In the genomic region with DNA sequence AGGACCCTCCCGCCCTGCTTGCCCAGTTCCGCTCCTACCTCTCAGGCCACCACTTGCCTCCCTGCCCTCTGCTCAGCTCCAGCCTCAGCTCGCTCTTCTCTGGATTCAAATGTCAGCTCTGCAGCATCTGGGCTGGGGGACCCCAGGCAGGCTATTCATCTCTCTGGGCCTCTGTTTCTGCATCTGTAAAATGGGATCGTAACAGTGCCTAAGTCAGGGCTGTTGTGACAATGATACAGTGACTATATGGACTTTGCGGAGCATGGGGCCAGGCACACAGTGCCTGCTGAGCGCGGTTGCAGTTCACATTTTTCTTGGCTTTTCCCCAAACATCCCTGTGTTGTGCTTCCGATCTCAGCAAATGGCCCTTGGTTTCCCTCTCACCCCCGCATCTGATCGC, we compare ENCODE assay signal across 30 cellular contexts.
"Had no signal": no experiment of that assay in that cellular context is flagged by ENCODE, and none has a peak within 500 bp of the region (broad histone marks: within the 10 kb centered on the region; RNA-seq: fewer than 3 reads in every experiment).

No MANE protein-coding gene starts in this region.

- DNase-seq: activated CD4-positive, alpha-beta T cell treated with anti-CD3 and anti-CD28 coated beads for 4 hours; activated CD8-positive, alpha-beta memory T cell treated with anti-CD3 and anti-CD28 coated beads, Interleukin-2, amount 50 U/mL, for 4 hours; activated CD8-positive, alpha-beta T cell treated with anti-CD3 and anti-CD28 coated beads for 36 hours; activated gamma-delta T cell treated with Interleukin-2 at 50 U/mL for 16 hours; activated T-cell treated with anti-CD3 and anti-CD28 coated beads, Interleukin-2, amount 50 U/mL, for 72 hours; aorta; body of pancreas; MG63; MV-4-11; NCI-H1092 treated with DMSO at 0.1 percent for 48 hours; NCI-H1417 treated with DMSO at 0.1 percent for 48 hours; NCI-H1694 treated with DMSO at 0.1 percent for 48 hours; NCI-H2029 treated with DMSO at 0.1 percent for 48 hours; NCI-H345; NCI-H510A; NCI-H526 treated with DMSO at 0.1 percent for 48 hours; NK-92 treated with Interleukin-12 subunit alpha and Interleukin-12 subunit beta, amount 100 ng/mL, for 24 hours; OCI-M1; RPMI8226; SJCRH30; SW 1271; WERI-Rb-1 had no signal

- H3K36me3 Mint-ChIP-seq: activated naive CD4-positive, alpha-beta T cell treated with anti-CD3 and anti-CD28 coated beads, Interleukin-2, amount 50 U/mL, for 24 hours had no signal

- H3K9me3 Mint-ChIP-seq: activated CD8-positive, alpha-beta T cell treated with anti-CD3 and anti-CD28 coated beads for 36 hours; activated naive CD4-positive, alpha-beta T cell treated with anti-CD3 and anti-CD28 coated beads, Interleukin-2, amount 50 U/mL, for 24 hours; activated T-cell treated with anti-CD3 and anti-CD28 coated beads, Interleukin-2, amount 50 U/mL, for 72 hours; activated T-helper 2 cell treated with anti-CD3 and anti-CD28 coated beads, Interferon-gamma antibody, Interleukin-2, Interleukin-4, amounts not matched to agents 10 μg/mL and 5 μg/mL and 100 μg/mL, durations not matched to agents 14 hours and 24 hours and 36 hours; IgD-negative memory B cell; T-helper 2 cell treated with Interferon-gamma antibody and Interleukin-4, amounts not matched to agents 5 μg/mL and 100 μg/mL, for 36 hours had no signal

- H3K27me3 ChIP-seq: body of pancreas, MG63, SJCRH30 had no signal

- H3K4me3 Mint-ChIP-seq: activated CD8-positive, alpha-beta T cell treated with anti-CD3 and anti-CD28 coated beads for 36 hours; activated naive CD4-positive, alpha-beta T cell treated with anti-CD3 and anti-CD28 coated beads, Interleukin-2, amount 50 U/mL, for 24 hours; activated T-cell treated with anti-CD3 and anti-CD28 coated beads, Interleukin-2, amount 50 U/mL, for 72 hours; T-helper 2 cell treated with Interferon-gamma antibody and Interleukin-4, amounts not matched to agents 5 μg/mL and 100 μg/mL, for 36 hours had no signal

- H3K36me3 ChIP-seq: MG63, SJCRH30 had no signal

- H3K27ac Mint-ChIP-seq: activated CD8-positive, alpha-beta T cell treated with anti-CD3 and anti-CD28 coated beads for 36 hours; activated naive CD4-positive, alpha-beta T cell treated with anti-CD3 and anti-CD28 coated beads, Interleukin-2, amount 50 U/mL, for 24 hours; activated T-cell treated with anti-CD3 and anti-CD28 coated beads, Interleukin-2, amount 50 U/mL, for 72 hours; activated T-helper 2 cell treated with anti-CD3 and anti-CD28 coated beads, Interferon-gamma antibody, Interleukin-2, Interleukin-4, amounts not matched to agents 10 μg/mL and 5 μg/mL and 100 μg/mL, durations not matched to agents 14 hours and 24 hours and 36 hours; IgD-negative memory B cell; T-helper 2 cell treated with Interferon-gamma antibody and Interleukin-4, amounts not matched to agents 5 μg/mL and 100 μg/mL, for 36 hours had no signal

- H3K27me3 Mint-ChIP-seq: activated CD8-positive, alpha-beta T cell treated with anti-CD3 and anti-CD28 coated beads for 36 hours; activated naive CD4-positive, alpha-beta T cell treated with anti-CD3 and anti-CD28 coated beads, Interleukin-2, amount 50 U/mL, for 24 hours had no signal

- ATAC-seq: activated CD4-positive, CD25-positive, alpha-beta regulatory T cell treated with anti-CD3 and anti-CD28 coated beads, Interleukin-2, amount 50 U/mL, for 24 hours; activated CD8-positive, alpha-beta T cell treated with anti-CD3 and anti-CD28 coated beads for 36 hours; activated T-cell treated with anti-CD3 and anti-CD28 coated beads, Interleukin-2, amount 50 U/mL, for 72 hours; body of pancreas; Panc1; Right ventricle myocardium inferior; SK-N-SH treated with all-trans-retinoic acid at 6 μM for 48 hours had no signal

- H3K4me3 ChIP-seq: body of pancreas, MG63, SJCRH30 had no signal

- H3K9me3 ChIP-seq: body of pancreas, MG63, SJCRH30 had no signal

- H3K27ac ChIP-seq: SJCRH30, WERI-Rb-1 had no signal
